Comparison of ENCODE assay signal across 22 cellular contexts in genomic region chr7:108045154-108045553, GRCh38. TPM values are rescaled to one million over a fixed set of nuclear protein-coding genes. Genes with fewer than 3 reads are reported as not detected.
DNase-seq lines count a peak whose midpoint lies in the region; ATAC-seq, FAIRE-seq and TF ChIP-seq lines count a peak whose summit lies in the region.
"Had no signal": no experiment of that assay in that cellular context is flagged by ENCODE, and none has a peak within 500 bp of the region (broad histone marks: within the 10 kb centered on the region; RNA-seq: fewer than 3 reads in every experiment).

No MANE protein-coding gene starts in this region.

- intact Hi-C loops in IMR-90 (cut with micrococcal nuclease), result loop anchor here (1.0 kb wide), 1 partner anchor 11 kb away; no protein-coding TSS in a partner anchor
- intact Hi-C loops in natural killer cell (cut with micrococcal nuclease), result no loop called here

- no peaks in the 10 kb centered on the region for H3K79me2 ChIP-seq in hepatocyte
- no peaks in the 10 kb centered on the region for H3K79me2 ChIP-seq in smooth muscle cell (ENCODE audit: low read depth)

- DNase-seq in IMR-90 (peak; percentile 67), choroid plexus epithelial cell (ENCODE audit: low read depth) (peak; percentile 76), hepatocyte (ENCODE audit: low spot score) (peak; percentile 21), smooth muscle cell (lab: John Stamatoyannopoulos, UW; ENCODE audit: unreplicated experiment) (no peak), natural killer cell (no peak), osteocyte (ENCODE audit: extremely low spot score, unreplicated experiment) (no peak), GM12892 (ENCODE audit: insufficient read length) (no peak)
- no peak for DNase-seq in activated CD4-positive, alpha-beta T cell treated with anti-CD3 and anti-CD28 coated beads for 48 hours
- DNase-seq: activated gamma-delta T cell treated with Interleukin-2 at 50 U/mL for 16 hours; effector CD4-positive, alpha-beta T cell; gastrocnemius medialis; GF-D8; NCI-H1694; NCI-H446; stimulated activated CD4-positive, alpha-beta T cell treated with anti-CD3 and anti-CD28 coated beads, Interleukin-4, amount 100 ng/mL, for 4 hours; T-helper 17 cell; tibial artery had no signal

- CTCF ChIA-PET in IMR-90 (lab: Yijun Ruan, JAX), result no interaction called here

- no peak overlapping the region for H3K23ac ChIP-seq in IMR-90 (ENCODE audit: low read depth, low read length)

- no peaks in the 10 kb centered on the region for H4K20me1 ChIP-seq in IMR-90 (ENCODE audit: insufficient read depth, low read length)
- H4K20me1 ChIP-seq in hepatocyte (ENCODE audit: insufficient read depth, poor library complexity, severe bottlenecking), result no peaks in the 10 kb centered on the region
- no peaks in the 10 kb centered on the region for H4K20me1 ChIP-seq in smooth muscle cell (ENCODE audit: low read depth)
- H4K20me1 ChIP-seq: BLaER1 had no signal

- H2BK5ac ChIP-seq in IMR-90 (ENCODE audit: low read depth, low read length, poor library complexity, severe bottlenecking), result peak overlapping the region; percentile 12

- FAIRE-seq in GM12892 (lab: Jason Lieb, UNC), result no peak
- FAIRE-seq: bronchial epithelial cell had no signal

- H3K4me2 ChIP-seq in IMR-90 (ENCODE audit: low read depth, low read length) (peak overlapping the region; percentile 54; the same call in 1 of the 2 replicates), hepatocyte (no peak overlapping the region), smooth muscle cell (no peak overlapping the region)
- H3K4me2 ChIP-seq: BLaER1 had no signal

- no peak overlapping the region for H4K8ac ChIP-seq in IMR-90 (ENCODE audit: low read depth in 2 of 2, low read length in 2 of 2)

- H4K91ac ChIP-seq in IMR-90 (ENCODE audit: insufficient read depth, low read depth, low read length), result no peak overlapping the region

- H2BK15ac ChIP-seq in IMR-90 (ENCODE audit: low read depth, low read length), result no peak overlapping the region

- H3K27ac ChIP-seq in IMR-90 (ENCODE audit: insufficient read depth, low read length) (no peak overlapping the region), hepatocyte (peak overlapping the region; percentile 29), smooth muscle cell (ENCODE audit: low read depth) (no peak overlapping the region)
- H3K27ac ChIP-seq: BLaER1, gastrocnemius medialis, neutrophil, tibial artery had no signal

- ATAC-seq in IMR-90 (ENCODE audit: low read depth) (peak; percentile 53), natural killer cell (no peak)
- ATAC-seq: gastrocnemius medialis, HCT116, T-helper 17 cell had no signal

- no peaks in the 10 kb centered on the region for H3F3A ChIP-seq in smooth muscle cell (ENCODE audit: low read depth)

- H3K9me3 Mint-ChIP-seq in natural killer cell, result no peaks in the 10 kb centered on the region
- no peaks in the 10 kb centered on the region for H3K9me3 Mint-ChIP-seq in osteocyte (ENCODE audit: unreplicated experiment)
- H3K9me3 Mint-ChIP-seq: memory B cell had no signal

- H3K56ac ChIP-seq in IMR-90 (ENCODE audit: extremely low read depth, insufficient read depth, low read length), result no peak overlapping the region

- TF ChIP-seq POLR2A in IMR-90 (IDR thresholded peaks at IDR 0.05; ENCODE audit: low read depth, low read length) (no peak), GM12892 (IDR thresholded peaks at IDR 0.05; ENCODE audit: low read depth, low read length) (no peak)

- H3K27me3 Mint-ChIP-seq in natural killer cell (ENCODE audit: low read depth in 2 of 2) (peaks cover 14 to 19% of the 10 kb centered on the region in 2 donors), osteocyte (ENCODE audit: unreplicated experiment) (no peaks in the 10 kb centered on the region)
- H3K27me3 Mint-ChIP-seq: memory B cell had no signal

- no peak for TF ChIP-seq RAD21 in IMR-90 (IDR thresholded peaks at IDR 0.05; ENCODE audit: low read length)

- in situ Hi-C loops in IMR-90 (cut with MboI; ENCODE audit: low sequenced_read_pairs), result no loop called here

- H3K27ac Mint-ChIP-seq in natural killer cell, result no peak overlapping the region
- no peak overlapping the region for H3K27ac Mint-ChIP-seq in osteocyte (ENCODE audit: unreplicated experiment)
- H3K27ac Mint-ChIP-seq: memory B cell, T-helper 17 cell had no signal

- H3K9me2 ChIP-seq in hepatocyte (replicated peaks; ENCODE audit: insufficient read depth), result no peaks in the 10 kb centered on the region

- no peak overlapping the region for H3K4ac ChIP-seq in IMR-90 (ENCODE audit: low read depth, low read length)

- no peak overlapping the region for H2AK5ac ChIP-seq in IMR-90 (ENCODE audit: low read depth, low read length)

- TF ChIP-seq CTCF in IMR-90 (conservative IDR thresholded peaks at IDR 0.05; ENCODE audit: low read depth, low read length) (no peak), choroid plexus epithelial cell (conservative IDR thresholded peaks at IDR 0.05; ENCODE audit: low read depth, low read length) (no peak), hepatocyte (IDR thresholded peaks at IDR 0.05; ENCODE audit: poor library complexity) (no peak), smooth muscle cell (IDR thresholded peaks at IDR 0.05; ENCODE audit: borderline replicate concordance, insufficient read depth, poor library complexity, severe bottlenecking) (no peak), natural killer cell (IDR thresholded peaks at IDR 0.05) (no peak), osteocyte (IDR thresholded peaks at IDR 0.05) (no peak)

- peaks cover 2% of the 10 kb centered on the region; the same call in 1 of the 2 replicates for H3K9me1 ChIP-seq in IMR-90 (ENCODE audit: insufficient read depth, low read length)

- H2AK9ac ChIP-seq in IMR-90 (replicated peaks; ENCODE audit: low read depth, low read length, poor library complexity), result no peak overlapping the region

- H3K18ac ChIP-seq in IMR-90 (ENCODE audit: low read depth, low read length), result no peak overlapping the region; the same call in 1 of the 2 replicates

- H3K4me1 Mint-ChIP-seq in natural killer cell (no peaks in the 10 kb centered on the region), osteocyte (ENCODE audit: unreplicated experiment) (peaks cover 11% of the 10 kb centered on the region)
- H3K4me1 Mint-ChIP-seq: T-helper 17 cell had no signal

- H3K14ac ChIP-seq in IMR-90 (replicated peaks; ENCODE audit: low read depth, low read length), result no peak overlapping the region

- 0 out of 2 replicates have a peak overlapping the region, but pooled peaks have one; percentile 63 for H4K5ac ChIP-seq in IMR-90 (ENCODE audit: low read depth, low read length)

- H2BK20ac ChIP-seq in IMR-90 (ENCODE audit: low read depth, low read length), result no peak overlapping the region

- dilution Hi-C loops in IMR-90 (cut with HindIII; ENCODE audit: low sequenced_read_pairs, unreplicated experiment), result no loop called here

- H3K9ac ChIP-seq in IMR-90 (ENCODE audit: low read depth, low read length), result no peak overlapping the region
- no peak overlapping the region for H3K9ac ChIP-seq in smooth muscle cell (ENCODE audit: low read depth)
- H3K9ac ChIP-seq: BLaER1 had no signal

- H3K36me3 ChIP-seq in IMR-90 (ENCODE audit: control insufficient read depth, insufficient read depth, low read length), result no peaks in the 10 kb centered on the region
- no peaks in the 10 kb centered on the region for H3K36me3 ChIP-seq in hepatocyte (replicated peaks; ENCODE audit: insufficient read depth, low read depth)
- H3K36me3 ChIP-seq in smooth muscle cell (ENCODE audit: low read depth), result no peaks in the 10 kb centered on the region
- H3K36me3 ChIP-seq: BLaER1, gastrocnemius medialis, neutrophil, tibial artery had no signal

- POLR2A ChIA-PET in IMR-90 (lab: Charles Lee; ENCODE audit: unreplicated experiment), result no interaction called here

- H3K4me3 ChIP-seq in IMR-90 (ENCODE audit: insufficient read depth, low read depth, low read length), result no peak overlapping the region
- H3K4me3 ChIP-seq in choroid plexus epithelial cell (ENCODE audit: low read depth, low read length), result no peak overlapping the region
- no peak overlapping the region for H3K4me3 ChIP-seq in hepatocyte
- H3K4me3 ChIP-seq in smooth muscle cell, result no peak overlapping the region
- H3K4me3 ChIP-seq: BLaER1, gastrocnemius medialis, tibial artery had no signal

- no CpG with 5 or more reads among the region's 1 CpG for WGBS in IMR-90 (ENCODE audit: extremely low coverage in 2 of 2, insufficient read length in 1 of 2), 2 experiments
- WGBS in hepatocyte (ENCODE audit: low lambda C conversion rate, missing lambda C conversion rate), result 40% methylated on average over 1 of the region's 1 CpG
- WGBS in smooth muscle cell (ENCODE audit: low lambda C conversion rate), result 26% methylated on average over 1 of the region's 1 CpG

- H3K36me3 Mint-ChIP-seq in natural killer cell (no peaks in the 10 kb centered on the region), osteocyte (ENCODE audit: unreplicated experiment) (no peaks in the 10 kb centered on the region)
- H3K36me3 Mint-ChIP-seq: memory B cell had no signal

- no TSS peak for BruUV-seq in IMR-90 (replicated peaks; lab: Mats Ljungman, UMichigan)

- H3K79me1 ChIP-seq in IMR-90 (ENCODE audit: low read depth in 1 of 2, low read length in 2 of 2), result no peaks in the 10 kb centered on the region

- H3K9me3 ChIP-seq in IMR-90 (ENCODE audit: control insufficient read depth, insufficient read depth, low read length), result no peaks in the 10 kb centered on the region
- H3K9me3 ChIP-seq in hepatocyte (ENCODE audit: low read depth), result no peaks in the 10 kb centered on the region
- H3K9me3 ChIP-seq in smooth muscle cell (replicated peaks; ENCODE audit: low read depth), result no peaks in the 10 kb centered on the region
- H3K9me3 ChIP-seq: BLaER1, gastrocnemius medialis, neutrophil, tibial artery had no signal

- H3K4me3 Mint-ChIP-seq in natural killer cell (no peak overlapping the region), osteocyte (ENCODE audit: unreplicated experiment) (no peak overlapping the region)
- H3K4me3 Mint-ChIP-seq: memory B cell, T-helper 17 cell had no signal

- H3K27me3 ChIP-seq in IMR-90 (ENCODE audit: control insufficient read depth, insufficient read depth, low read length) (no peaks in the 10 kb centered on the region), hepatocyte (no peaks in the 10 kb centered on the region), smooth muscle cell (ENCODE audit: low read depth) (no peaks in the 10 kb centered on the region)
- H3K27me3 ChIP-seq: BLaER1, gastrocnemius medialis, tibial artery had no signal

- no peak overlapping the region for H2BK120ac ChIP-seq in IMR-90 (ENCODE audit: low read depth, low read length)

- peaks cover 4% of the 10 kb centered on the region for H3K4me1 ChIP-seq in IMR-90 (ENCODE audit: control insufficient read depth, insufficient read depth, low read length)
- no peaks in the 10 kb centered on the region for H3K4me1 ChIP-seq in hepatocyte (ENCODE audit: insufficient read depth)
- H3K4me1 ChIP-seq in smooth muscle cell (ENCODE audit: low read depth), result no peaks in the 10 kb centered on the region
- H3K4me1 ChIP-seq: gastrocnemius medialis, tibial artery had no signal

- H2AFZ ChIP-seq in IMR-90 (replicated peaks; ENCODE audit: low read length, poor library complexity), result no peak overlapping the region
- no peak overlapping the region for H2AFZ ChIP-seq in hepatocyte
- H2AFZ ChIP-seq in smooth muscle cell (ENCODE audit: low read depth), result peak overlapping the region; percentile 49

RNA-seq across cellular contexts. Expression of gene LAMB1, which starts 42.2 kb away (rescaled TPM):
- 117 TPM in 2 replicates for total RNA-seq in IMR-90 (2012; rRNA removed)
- polyA plus RNA-seq in IMR-90 (2012; rRNA removed), result 97.5 and 114 TPM in 2 replicates
- polyA plus RNA-seq in IMR-90 (2012; cell fraction: cytosol; rRNA removed), result 83.3 and 90.8 TPM in 2 replicates
- 304 and 403 TPM in 2 replicates for polyA plus RNA-seq in IMR-90 (2012; cell fraction: nucleus; rRNA removed; ENCODE audit: low replicate concordance)
- total RNA-seq in hepatocyte, result 323 and 355 TPM in 2 replicates
- polyA plus RNA-seq in hepatocyte, result 284 and 329 TPM in 2 replicates
- total RNA-seq in smooth muscle cell, result 244 and 306 TPM in 2 replicates
- 191 and 246 TPM in 2 replicates for polyA plus RNA-seq in smooth muscle cell
- total RNA-seq in natural killer cell, result not detected
- total RNA-seq in osteocyte, result 952 and 1,014 TPM in 2 replicates
- 0.74 TPM for polyA plus RNA-seq in GM12892 (2012; ENCODE audit: missing spikeins)
- total RNA-seq: T-helper 17 cell had no signal

Comparison
In these comparisons a context has a peak if more than half of its experiments do, and no peak if none do; other contexts are left out.
1. DNase-seq: peak in IMR-90 (single experiment), choroid plexus epithelial cell (single experiment) and hepatocyte (single experiment); none in smooth muscle cell (single experiment), natural killer cell (single experiment), osteocyte (single experiment), GM12892 (single experiment) and activated CD4-positive, alpha-beta T cell treated with anti-CD3 and anti-CD28 coated beads for 48 hours (single experiment).
2. RNA of gene LAMB1, which starts 42.2 kb away (total RNA-seq): 952 to 1,014 TPM in osteocyte, 323 to 355 TPM in hepatocyte, 244 to 306 TPM in smooth muscle cell and 117 TPM in IMR-90; not detected in natural killer cell; every median in the first group is over 100 times any median in the second.